Comparison of ENCODE assay signal across 24 cellular contexts in the genomic region with DNA sequence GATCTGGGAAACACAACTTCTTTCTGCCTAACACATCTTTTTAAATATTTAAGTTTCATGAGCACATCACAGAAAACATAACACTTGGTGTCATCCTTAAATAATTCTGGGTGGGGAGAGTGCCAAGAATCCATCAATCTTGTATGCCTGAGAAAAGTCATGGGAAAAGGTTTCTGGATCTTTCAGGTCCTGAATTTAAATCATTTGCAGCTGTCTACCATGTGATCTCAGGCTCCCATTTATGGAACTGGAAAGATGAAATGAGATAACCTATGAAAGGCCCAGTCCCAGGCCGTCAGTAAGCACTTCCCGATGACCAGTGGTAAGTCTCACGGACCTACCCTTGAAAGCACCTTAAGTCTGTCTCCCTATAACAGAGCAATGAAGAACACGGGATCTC. TPM values are rescaled to one million over a fixed set of nuclear protein-coding genes. Genes with fewer than 3 reads are reported as not detected.
"Had no signal": no experiment of that assay in that cellular context is flagged by ENCODE, and none has a peak within 500 bp of the region (broad histone marks: within the 10 kb centered on the region; RNA-seq: fewer than 3 reads in every experiment).

No MANE protein-coding gene starts in this region.

- ATAC-seq: activated naive CD4-positive, alpha-beta T cell treated with anti-CD3 and anti-CD28 coated beads, Interleukin-2, amount 50 U/mL, for 72 hours; esophagus mucosa; gastrocnemius medialis; left lung; upper lobe of right lung had no signal

- H3K4me1 ChIP-seq: gastrocnemius medialis, left lung had no signal

- H3K36me3 ChIP-seq: gastrocnemius medialis, left lung, upper lobe of right lung, WERI-Rb-1 had no signal

- H3K27me3 ChIP-seq: gastrocnemius medialis, left lung, upper lobe of right lung had no signal

- H3K4me3 ChIP-seq: gastrocnemius medialis, left lung, upper lobe of right lung had no signal

- H3K9me3 ChIP-seq: gastrocnemius medialis, left lung, upper lobe of right lung had no signal

- DNase-seq: activated CD4-positive, alpha-beta T cell treated with anti-CD3 and anti-CD28 coated beads for 1 hour; activated CD8-positive, alpha-beta memory T cell treated with anti-CD3 and anti-CD28 coated beads for 24 hours; activated CD8-positive, alpha-beta memory T cell treated with anti-CD3 and anti-CD28 coated beads, Interleukin-2, amount 50 U/mL, for 48 hours; activated gamma-delta T cell treated with Interleukin-2 at 50 U/mL for 16 hours; amniotic stem cell; effector CD8-positive, alpha-beta T cell; gastrocnemius medialis; head of caudate nucleus; kidney; left lung; mammary epithelial cell; midbrain; occipital lobe; retina; stimulated activated CD4-positive, alpha-beta T cell treated with anti-CD3 and anti-CD28 coated beads, Interleukin-12 subunit alpha, Interleukin-12 subunit beta, amount 100 ng/mL, for 4 hours; stimulated activated CD4-positive, alpha-beta T cell treated with anti-CD3 and anti-CD28 coated beads, Interleukin-1b, Interleukin-23, amount 100 ng/mL, for 48 hours; stimulated activated CD8-positive, alpha-beta memory T cell treated with anti-CD3 and anti-CD28 coated beads, Interleukin-4, amount 100 ng/mL, for 48 hours; stimulated activated naive CD4-positive, alpha-beta T cell; upper lobe of right lung; WERI-Rb-1 had no signal

- H3K27ac ChIP-seq: gastrocnemius medialis, left lung, upper lobe of right lung, WERI-Rb-1 had no signal

RNA-seq across cellular contexts. Expression of a gene that starts 15.1 kb away (rescaled TPM):
- total RNA-seq: activated naive CD4-positive, alpha-beta T cell treated with anti-CD3 and anti-CD28 coated beads, Interleukin-2, amount 50 U/mL, for 72 hours; activated T-helper 1 cell treated with anti-CD3 and anti-CD28 coated beads, Interleukin-12 subunit alpha, Interleukin-12 subunit beta, Interleukin-2, Interleukin-4 antibody, amounts not matched to agents 30 ng/mL and 10 ng/mL and 1 ng/mL, durations not matched to agents 14 hours and 24 hours and 36 hours; T-helper 2 cell treated with Interferon-gamma antibody and Interleukin-4, amounts not matched to agents 100 ng/mL and 5 ng/mL, for 36 hours had no signal
